Comparison of ENCODE assay signal across 10 cellular contexts in genomic region chr1:145956361-145956760, GRCh38. TPM values are rescaled to one million over a fixed set of nuclear protein-coding genes. Genes with fewer than 3 reads are reported as not detected.
A peak's percentile ranks its signal among the peaks of the same experiment; 100 is the strongest.
DNase-seq lines count a peak whose midpoint lies in the region; ATAC-seq and TF ChIP-seq lines count a peak whose summit lies in the region.
"Had no signal": no experiment of that assay in that cellular context is flagged by ENCODE, and none has a peak within 500 bp of the region (broad histone marks: within the 10 kb centered on the region; RNA-seq: fewer than 3 reads in every experiment).

No MANE protein-coding gene starts in this region.

- no peaks in the 10 kb centered on the region for H4K20me1 ChIP-seq in mammary epithelial cell (ENCODE audit: insufficient read depth, low read length)

- H3K4me3 ChIP-seq in left ventricle myocardium inferior (peak overlapping the region; percentile 80), mammary epithelial cell (replicated peaks in 1 of 3; ENCODE audit: insufficient read depth in 1 of 3, low read depth in 2 of 3, low read length in 3 of 3) (peak overlapping the region in 2 of 3 experiments; percentile 60 to 71), muscle layer of duodenum (ENCODE audit: low read depth in 1 of 2, low read length in 2 of 2) (peak overlapping the region; percentile 67 to 83)

- peaks cover 51% of the 10 kb centered on the region for H3K79me2 ChIP-seq in mammary epithelial cell (ENCODE audit: insufficient read depth, low read length)

- in situ Hi-C loops in mammary epithelial cell (cut with MboI; ENCODE audit: low sequenced_read_pairs in 2 of 2): no loop called here

- H3K4me2 ChIP-seq in mammary epithelial cell (ENCODE audit: insufficient read depth, low read depth, low read length): peak overlapping the region; percentile 92

- no peak overlapping the region for H2AFZ ChIP-seq in mammary epithelial cell (ENCODE audit: low read depth, low read length)

- CTCF ChIA-PET in mammary epithelial cell (lab: Charles Lee; ENCODE audit: low non-redundant PET): no interaction called here

- no peak for ATAC-seq in left ventricle myocardium superior
- ATAC-seq in GM19455 (IDR thresholded peaks at IDR 0.05; ENCODE audit: unreplicated experiment): no peak
- ATAC-seq in GM18505 (IDR thresholded peaks at IDR 0.05; ENCODE audit: unreplicated experiment): no peak

- H3K4me1 ChIP-seq in left ventricle myocardium inferior (peaks cover 84% of the 10 kb centered on the region), mammary epithelial cell (ENCODE audit: insufficient read depth, low read length) (peaks cover 33% of the 10 kb centered on the region), muscle layer of duodenum (ENCODE audit: control insufficient read depth in 1 of 2, insufficient read depth in 2 of 2, low read length in 2 of 2) (peaks cover 18 to 66% of the 10 kb centered on the region in 2 donors)

- BruUV-seq in mammary epithelial cell (replicated peaks; lab: Mats Ljungman, UMichigan): no TSS peak

- intact Hi-C loops in left ventricle myocardium inferior (cut with micrococcal nuclease): no loop called here
- intact Hi-C loops in left ventricle myocardium superior (cut with micrococcal nuclease): no loop called here
- intact Hi-C loops in mammary epithelial cell (cut with micrococcal nuclease): no loop called here

- H3K36me3 ChIP-seq in left ventricle myocardium inferior (peaks cover 8% of the 10 kb centered on the region), mammary epithelial cell (ENCODE audit: insufficient read depth, low read length) (no peaks in the 10 kb centered on the region), muscle layer of duodenum (ENCODE audit: control insufficient read depth in 1 of 2, insufficient read depth in 2 of 2, low read length in 2 of 2) (no peaks in the 10 kb centered on the region)

- TF ChIP-seq POLR2A in GM18505 (IDR thresholded peaks at IDR 0.05; ENCODE audit: borderline replicate concordance, extremely low read depth, insufficient read depth, insufficient read length): no peak

- H3K27me3 ChIP-seq in left ventricle myocardium inferior (ENCODE audit: low read depth) (no peaks in the 10 kb centered on the region), mammary epithelial cell (ENCODE audit: insufficient read depth, low read length) (no peaks in the 10 kb centered on the region), muscle layer of duodenum (ENCODE audit: low read depth, low read length) (peaks cover 4% of the 10 kb centered on the region)

- H3K9ac ChIP-seq in mammary epithelial cell (ENCODE audit: insufficient read depth, low read length): peak overlapping the region; percentile 50

- dilution Hi-C loops in mammary epithelial cell (cut with HindIII; ENCODE audit: low sequenced_read_pairs): loop anchor here (5.0 kb wide), 1 partner anchor 39 kb away; the partner anchor contains the start of gene PEX11B

- H3K9me3 ChIP-seq in left ventricle myocardium inferior (replicated peaks) (no peaks in the 10 kb centered on the region), mammary epithelial cell (replicated peaks; ENCODE audit: insufficient read depth, low read length) (no peaks in the 10 kb centered on the region), muscle layer of duodenum (ENCODE audit: control insufficient read depth in 1 of 2, low read length in 2 of 2) (no peaks in the 10 kb centered on the region)

- DNase-seq in left ventricle myocardium inferior (no peak), left ventricle myocardium superior (no peak), mammary epithelial cell (no peak), NCI-H1092 (lab: John Stamatoyannopoulos, UW) (no peak)
- DNase-seq in stimulated activated naive CD4-positive, alpha-beta T cell (lab: John Stamatoyannopoulos, UW): no peak
- DNase-seq: DMS79, NCI-H2081 had no signal

- peak overlapping the region; percentile 98 for H3K27ac ChIP-seq in left ventricle myocardium inferior (replicated peaks)
- peak overlapping the region; percentile 62 for H3K27ac ChIP-seq in mammary epithelial cell (ENCODE audit: insufficient read depth, low read depth, low read length)
- H3K27ac ChIP-seq in muscle layer of duodenum (ENCODE audit: low read length): peak overlapping the region; percentile 98

- TF ChIP-seq CTCF in left ventricle myocardium inferior (IDR thresholded peaks at IDR 0.05; ENCODE audit: borderline replicate concordance) (no peak), mammary epithelial cell (conservative IDR thresholded peaks at IDR 0.05 in 1 of 2, IDR thresholded peaks at IDR 0.05 in 1 of 2; ENCODE audit: extremely low read depth in 1 of 2, insufficient read depth in 1 of 2, low read depth in 1 of 2, low read length in 2 of 2) (no peak)

RNA-seq across cellular contexts. Expression of gene LIX1L, which starts 1.5 kb away (rescaled TPM):
- total RNA-seq in left ventricle myocardium inferior (23.0 TPM), left ventricle myocardium superior (25.2 TPM), mammary epithelial cell (10 to 100 TPM; 16.0 TPM)
- polyA plus RNA-seq in mammary epithelial cell: 22.8 TPM
- polyA minus RNA-seq in mammary epithelial cell: 27.2 TPM

RNA-seq across cellular contexts. Expression of gene ANKRD34A, which starts 8.0 kb away (rescaled TPM):
- total RNA-seq in left ventricle myocardium inferior: 0.66 TPM
- total RNA-seq in left ventricle myocardium superior: 0.52 TPM
- total RNA-seq in mammary epithelial cell: 1 to 10 TPM; 1.3 to 1.6 TPM
- polyA plus RNA-seq in mammary epithelial cell: 1.1 TPM
- polyA minus RNA-seq in mammary epithelial cell: 0.21 TPM

RNA-seq across cellular contexts. Expression of gene POLR3GL, which starts 8.1 kb away (rescaled TPM):
- total RNA-seq in left ventricle myocardium inferior: 45.6 TPM
- 44.0 TPM for total RNA-seq in left ventricle myocardium superior
- total RNA-seq in mammary epithelial cell: 10 to 100 TPM in 1 of 2 donors, 1 to 10 TPM in 1; 4.7 to 10.0 TPM
- polyA plus RNA-seq in mammary epithelial cell: 7.3 TPM
- polyA minus RNA-seq in mammary epithelial cell: 10.9 TPM

RNA-seq across cellular contexts. Expression of gene RBM8A, which starts 29.1 kb away (rescaled TPM):
- total RNA-seq in left ventricle myocardium inferior (64.4 TPM), left ventricle myocardium superior (57.7 TPM), mammary epithelial cell (100 to 1,000 TPM in 1 of 2 donors, 10 to 100 TPM in 1; 80.2 to 172 TPM)
- polyA plus RNA-seq in mammary epithelial cell: 172 TPM
- 57.7 TPM for polyA minus RNA-seq in mammary epithelial cell

RNA-seq across cellular contexts. Expression of gene PEX11B, which starts 37.8 kb away (rescaled TPM):
- total RNA-seq in left ventricle myocardium inferior: 24.4 TPM
- 23.8 TPM for total RNA-seq in left ventricle myocardium superior
- 10 to 100 TPM; 30.4 to 36.3 TPM for total RNA-seq in mammary epithelial cell
- polyA plus RNA-seq in mammary epithelial cell: 31.0 TPM
- 17.2 TPM for polyA minus RNA-seq in mammary epithelial cell
